8 cellular contexts compared by ENCODE assay signal in the genomic region with DNA sequence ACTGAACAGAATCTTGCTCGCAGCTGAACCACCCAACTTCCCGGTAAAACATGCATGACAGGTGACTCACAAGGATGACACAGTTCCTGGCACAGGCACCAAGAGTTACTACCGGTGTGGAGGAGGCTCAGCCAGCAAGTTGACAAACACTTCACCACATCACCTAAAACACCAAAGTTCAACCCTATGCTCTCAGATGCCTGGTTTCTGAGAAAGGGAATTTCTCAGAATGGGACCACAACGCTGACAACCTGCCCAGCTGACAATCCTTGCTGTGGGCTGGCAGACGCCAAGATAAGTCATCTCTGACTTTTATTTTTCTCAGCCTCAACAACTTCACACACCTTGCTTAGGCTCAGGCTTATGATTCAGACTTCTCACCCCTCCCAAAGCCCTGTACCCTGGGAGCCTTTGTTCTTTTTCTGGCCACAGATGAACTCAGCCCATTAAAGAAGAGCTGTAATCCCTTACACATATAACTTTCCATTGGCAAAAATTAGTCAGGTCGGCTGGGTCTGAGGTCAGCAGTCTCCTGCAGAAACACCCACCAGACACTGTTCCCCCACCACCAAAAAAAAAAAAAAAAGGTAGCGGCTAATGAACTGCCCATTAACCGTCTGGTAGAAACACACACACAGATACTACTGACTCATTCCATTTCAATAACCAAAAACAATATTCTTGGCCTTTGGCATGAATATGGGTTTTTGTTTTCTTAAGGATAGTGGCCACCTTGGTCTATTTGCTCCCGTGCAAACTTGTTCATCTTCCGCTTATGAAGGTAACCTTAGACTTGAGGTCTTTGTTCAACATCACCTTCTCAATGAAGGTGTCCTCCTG.
DNase-seq lines count a peak whose midpoint lies in the region; TF ChIP-seq lines count a peak whose summit lies in the region.

No MANE protein-coding gene starts in this region.

- no peak overlapping the region for H3K4me3 ChIP-seq in AG09309 (ENCODE audit: control insufficient read depth, low read depth, low read length)
- no peak overlapping the region for H3K4me3 ChIP-seq in KMS-11 (IDR thresholded peaks at IDR 0.05; ENCODE audit: insufficient read depth, low read depth, low read length)
- no peak overlapping the region for H3K4me3 ChIP-seq in foreskin fibroblast (ENCODE audit: low read depth in 1 of 2, low read length in 2 of 2)

- H3K4me2 ChIP-seq in KMS-11 = peak overlapping the region; percentile 34; the same call in 1 of the 2 replicates

- TF ChIP-seq CTCF in AG09309 (IDR thresholded peaks at IDR 0.05; ENCODE audit: control insufficient read depth, insufficient read depth, low read depth, low read length, missing control alignments) = no peak
- TF ChIP-seq CTCF in KMS-11 (conservative IDR thresholded peaks at IDR 0.05; ENCODE audit: low read depth, low read length) = no peak
- no peak for TF ChIP-seq CTCF in foreskin fibroblast (IDR thresholded peaks at IDR 0.05; ENCODE audit: low read depth, low read length)

- no peaks in the 10 kb centered on the region for H3K27me3 ChIP-seq in KMS-11 (ENCODE audit: insufficient read depth, low read depth)

- H3K9ac ChIP-seq in KMS-11 = no peak overlapping the region

- H4K20me1 ChIP-seq in KMS-11 (ENCODE audit: insufficient read depth) = no peaks in the 10 kb centered on the region

- H3K79me2 ChIP-seq in KMS-11 (ENCODE audit: insufficient read depth, low read depth) = no peaks in the 10 kb centered on the region

- H3K36me3 ChIP-seq in KMS-11 (ENCODE audit: insufficient read depth) = no peaks in the 10 kb centered on the region

- H3K4me1 ChIP-seq in KMS-11 (ENCODE audit: low read depth, poor library complexity, severe bottlenecking) = peaks cover 14% of the 10 kb centered on the region

- peak overlapping the region; percentile 20 for H3K27ac ChIP-seq in KMS-11

- DNase-seq in AG09309 (ENCODE audit: low read depth) = peak; percentile 41
- DNase-seq in activated T-cell treated with anti-CD3 and anti-CD28 coated beads for 1 hour (ENCODE audit: low read depth) = peak; percentile 53
- DNase-seq in foreskin fibroblast = peak; percentile 75 to 86
- DNase-seq in stimulated activated CD8-positive, alpha-beta memory T cell treated with anti-CD3 and anti-CD28 coated beads, Interleukin-15, amount 100 ng/mL, for 4 hours (ENCODE audit: low read depth in 2 of 2) = peak; percentile 51 to 81
- DNase-seq in NCI-H2029 (lab: John Stamatoyannopoulos, UW) = no peak
- DNase-seq in NCI-H1930 (lab: John Stamatoyannopoulos, UW) = no peak
- no peak for DNase-seq in NCI-H1417 treated with DMSO at 0.1 percent for 48 hours (lab: John Stamatoyannopoulos, UW)

- H2AFZ ChIP-seq in KMS-11 (ENCODE audit: low read depth) = no peak overlapping the region

Comparison
In these comparisons a context has a peak if more than half of its experiments do, and no peak if none do; other contexts are left out.
1. DNase-seq: peak in AG09309 (single experiment), activated T-cell treated with anti-CD3 and anti-CD28 coated beads for 1 hour (single experiment), foreskin fibroblast (2 of 2) and stimulated activated CD8-positive, alpha-beta memory T cell treated with anti-CD3 and anti-CD28 coated beads, Interleukin-15, amount 100 ng/mL, for 4 hours (2 of 2); none in NCI-H2029 (single experiment), NCI-H1930 (0 of 2) and NCI-H1417 treated with DMSO at 0.1 percent for 48 hours (single experiment).